ENCODE assay signal across 1 cellular context in the genomic region with DNA sequence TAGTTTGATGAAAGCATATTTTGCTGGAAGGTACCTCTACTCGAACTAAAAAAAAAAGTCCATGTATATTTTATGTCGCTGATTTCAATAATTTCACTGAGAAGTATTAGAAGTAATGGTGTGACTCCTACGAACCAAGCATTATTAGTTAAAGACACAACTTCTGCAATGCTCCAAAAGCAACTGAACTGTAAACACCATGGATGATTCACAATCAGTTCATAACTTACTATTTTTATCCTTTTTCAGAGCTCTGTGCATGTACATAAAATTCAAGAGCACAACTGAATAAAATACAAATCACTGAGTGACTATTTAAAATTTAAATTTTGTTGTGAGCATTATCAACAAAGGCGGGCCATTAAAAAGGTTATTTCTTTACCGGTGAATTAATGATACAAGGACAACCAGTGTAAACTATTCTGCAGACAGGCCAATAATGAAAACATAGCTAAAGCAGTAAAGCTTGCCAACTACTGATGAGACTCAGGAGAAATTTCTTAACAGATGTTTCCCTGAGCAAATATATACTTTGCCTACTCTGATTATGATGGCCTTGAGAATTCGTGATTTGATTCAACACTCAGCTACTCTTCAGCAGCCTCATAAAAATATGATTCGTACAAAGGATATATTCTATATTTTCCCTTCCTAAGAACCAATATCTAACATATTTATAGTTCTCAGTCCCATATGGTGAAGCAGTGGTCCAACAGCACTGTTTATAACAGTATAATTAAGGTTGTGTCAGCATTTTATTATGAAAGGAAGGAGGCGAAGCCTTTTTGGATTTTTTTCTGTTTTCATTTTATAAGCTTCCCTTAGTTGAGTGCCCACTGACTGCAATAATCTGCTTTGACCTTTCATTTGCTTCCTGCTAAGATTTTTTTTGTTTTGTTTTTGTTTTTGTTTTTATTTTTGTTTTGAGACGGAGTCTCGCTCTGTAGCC.
TF ChIP-seq lines count a peak whose summit lies in the region.

No MANE protein-coding gene starts in this region.

TF ChIP-seq in K562, 482 proteins besides CTCF, POLR2A, EP300 and RAD21 (continued from another document):
- TF ChIP-seq, protein P1, sequence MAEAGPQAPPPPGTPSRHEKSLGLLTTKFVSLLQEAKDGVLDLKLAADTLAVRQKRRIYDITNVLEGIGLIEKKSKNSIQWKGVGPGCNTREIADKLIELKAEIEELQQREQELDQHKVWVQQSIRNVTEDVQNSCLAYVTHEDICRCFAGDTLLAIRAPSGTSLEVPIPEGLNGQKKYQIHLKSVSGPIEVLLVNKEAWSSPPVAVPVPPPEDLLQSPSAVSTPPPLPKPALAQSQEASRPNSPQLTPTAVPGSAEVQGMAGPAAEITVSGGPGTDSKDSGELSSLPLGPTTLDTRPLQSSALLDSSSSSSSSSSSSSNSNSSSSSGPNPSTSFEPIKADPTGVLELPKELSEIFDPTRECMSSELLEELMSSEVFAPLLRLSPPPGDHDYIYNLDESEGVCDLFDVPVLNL (CRISPR knock-in tag; IDR thresholded peaks at IDR 0.05; ENCODE audit: low read depth), result no peak
- no peak for TF ChIP-seq NCOA4 (IDR thresholded peaks at IDR 0.05; ENCODE audit: partially characterized antibody)
- TF ChIP-seq, protein P2, sequence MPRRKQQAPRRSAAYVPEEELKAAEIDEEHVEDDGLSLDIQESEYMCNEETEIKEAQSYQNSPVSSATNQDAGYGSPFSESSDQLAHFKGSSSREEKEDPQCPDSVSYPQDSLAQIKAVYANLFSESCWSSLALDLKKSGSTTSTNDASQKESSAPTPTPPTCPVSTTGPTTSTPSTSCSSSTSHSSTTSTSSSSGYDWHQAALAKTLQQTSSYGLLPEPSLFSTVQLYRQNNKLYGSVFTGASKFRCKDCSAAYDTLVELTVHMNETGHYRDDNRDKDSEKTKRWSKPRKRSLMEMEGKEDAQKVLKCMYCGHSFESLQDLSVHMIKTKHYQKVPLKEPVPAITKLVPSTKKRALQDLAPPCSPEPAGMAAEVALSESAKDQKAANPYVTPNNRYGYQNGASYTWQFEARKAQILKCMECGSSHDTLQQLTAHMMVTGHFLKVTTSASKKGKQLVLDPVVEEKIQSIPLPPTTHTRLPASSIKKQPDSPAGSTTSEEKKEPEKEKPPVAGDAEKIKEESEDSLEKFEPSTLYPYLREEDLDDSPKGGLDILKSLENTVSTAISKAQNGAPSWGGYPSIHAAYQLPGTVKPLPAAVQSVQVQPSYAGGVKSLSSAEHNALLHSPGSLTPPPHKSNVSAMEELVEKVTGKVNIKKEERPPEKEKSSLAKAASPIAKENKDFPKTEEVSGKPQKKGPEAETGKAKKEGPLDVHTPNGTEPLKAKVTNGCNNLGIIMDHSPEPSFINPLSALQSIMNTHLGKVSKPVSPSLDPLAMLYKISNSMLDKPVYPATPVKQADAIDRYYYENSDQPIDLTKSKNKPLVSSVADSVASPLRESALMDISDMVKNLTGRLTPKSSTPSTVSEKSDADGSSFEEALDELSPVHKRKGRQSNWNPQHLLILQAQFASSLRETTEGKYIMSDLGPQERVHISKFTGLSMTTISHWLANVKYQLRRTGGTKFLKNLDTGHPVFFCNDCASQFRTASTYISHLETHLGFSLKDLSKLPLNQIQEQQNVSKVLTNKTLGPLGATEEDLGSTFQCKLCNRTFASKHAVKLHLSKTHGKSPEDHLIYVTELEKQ (CRISPR knock-in tag; IDR thresholded peaks at IDR 0.05), result no peak
- TF ChIP-seq HNRNPLL (IDR thresholded peaks at IDR 0.05; ENCODE audit: low read depth, low read length, poor library complexity, severe bottlenecking), result no peak
- peak; percentile 79 for TF ChIP-seq C11orf30 (IDR thresholded peaks at IDR 0.05; ENCODE audit: low read depth)
- no peak for TF ChIP-seq KLF1 (tag; IDR thresholded peaks at IDR 0.05)
- TF ChIP-seq MAFF (IDR thresholded peaks at IDR 0.05; ENCODE audit: low read length), result peak; percentile 70
- no peak for TF ChIP-seq ZNF253 (CRISPR knock-in tag; conservative IDR thresholded peaks at IDR 0.05)
- TF ChIP-seq, protein P3, sequence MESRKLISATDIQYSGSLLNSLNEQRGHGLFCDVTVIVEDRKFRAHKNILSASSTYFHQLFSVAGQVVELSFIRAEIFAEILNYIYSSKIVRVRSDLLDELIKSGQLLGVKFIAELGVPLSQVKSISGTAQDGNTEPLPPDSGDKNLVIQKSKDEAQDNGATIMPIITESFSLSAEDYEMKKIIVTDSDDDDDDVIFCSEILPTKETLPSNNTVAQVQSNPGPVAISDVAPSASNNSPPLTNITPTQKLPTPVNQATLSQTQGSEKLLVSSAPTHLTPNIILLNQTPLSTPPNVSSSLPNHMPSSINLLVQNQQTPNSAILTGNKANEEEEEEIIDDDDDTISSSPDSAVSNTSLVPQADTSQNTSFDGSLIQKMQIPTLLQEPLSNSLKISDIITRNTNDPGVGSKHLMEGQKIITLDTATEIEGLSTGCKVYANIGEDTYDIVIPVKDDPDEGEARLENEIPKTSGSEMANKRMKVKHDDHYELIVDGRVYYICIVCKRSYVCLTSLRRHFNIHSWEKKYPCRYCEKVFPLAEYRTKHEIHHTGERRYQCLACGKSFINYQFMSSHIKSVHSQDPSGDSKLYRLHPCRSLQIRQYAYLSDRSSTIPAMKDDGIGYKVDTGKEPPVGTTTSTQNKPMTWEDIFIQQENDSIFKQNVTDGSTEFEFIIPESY (CRISPR knock-in tag; IDR thresholded peaks at IDR 0.05), result no peak
- no peak for TF ChIP-seq FOXA1 (IDR thresholded peaks at IDR 0.05; ENCODE audit: borderline replicate concordance)
- TF ChIP-seq, protein P4, sequence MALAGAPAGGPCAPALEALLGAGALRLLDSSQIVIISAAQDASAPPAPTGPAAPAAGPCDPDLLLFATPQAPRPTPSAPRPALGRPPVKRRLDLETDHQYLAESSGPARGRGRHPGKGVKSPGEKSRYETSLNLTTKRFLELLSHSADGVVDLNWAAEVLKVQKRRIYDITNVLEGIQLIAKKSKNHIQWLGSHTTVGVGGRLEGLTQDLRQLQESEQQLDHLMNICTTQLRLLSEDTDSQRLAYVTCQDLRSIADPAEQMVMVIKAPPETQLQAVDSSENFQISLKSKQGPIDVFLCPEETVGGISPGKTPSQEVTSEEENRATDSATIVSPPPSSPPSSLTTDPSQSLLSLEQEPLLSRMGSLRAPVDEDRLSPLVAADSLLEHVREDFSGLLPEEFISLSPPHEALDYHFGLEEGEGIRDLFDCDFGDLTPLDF (CRISPR knock-in tag; IDR thresholded peaks at IDR 0.05), result no peak
TF ChIP-seq in K562: peak in this region for 5.
